Comparison of ENCODE assay signal across 1 cellular context in the genomic region with DNA sequence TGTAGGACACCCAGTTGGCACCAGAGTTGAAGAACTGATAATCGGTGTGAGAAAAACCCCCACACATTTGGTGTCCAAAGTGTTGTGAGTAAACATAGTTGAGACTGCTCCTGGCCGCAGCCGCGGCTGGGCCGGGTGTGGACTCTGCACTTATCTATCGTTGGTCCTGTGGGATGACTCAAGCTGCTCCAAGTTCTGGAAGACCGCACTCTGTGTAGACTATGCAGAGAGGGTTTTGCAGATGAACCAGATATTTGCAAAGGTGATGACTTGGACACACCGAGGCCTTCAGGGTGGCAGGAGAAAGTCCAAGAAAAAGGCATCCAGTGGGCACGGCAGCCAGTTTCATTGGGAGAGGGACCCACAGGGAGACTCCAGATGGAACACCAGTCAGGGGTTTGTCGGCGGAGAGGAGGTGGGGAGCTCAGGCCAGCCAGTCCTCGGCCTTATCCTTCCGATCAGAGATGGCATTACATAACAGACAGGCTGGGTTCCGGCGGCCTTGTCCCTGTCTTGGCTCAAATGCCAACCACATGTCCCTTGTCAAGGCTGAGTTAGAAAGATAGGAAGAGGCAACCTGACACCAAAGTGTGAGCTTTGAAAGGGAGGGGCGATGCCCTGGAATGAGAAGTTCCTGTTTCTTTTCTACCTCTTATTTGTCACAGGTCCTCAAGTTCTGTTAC.
A peak's percentile ranks its signal among the peaks of the same experiment; 100 is the strongest.
TF ChIP-seq lines count a peak whose summit lies in the region.

No MANE protein-coding gene starts in this region.

TF ChIP-seq in K562, 482 proteins besides CTCF, POLR2A, EP300 and RAD21 (continued from another document and continues in another):
- TF ChIP-seq, protein P1, sequence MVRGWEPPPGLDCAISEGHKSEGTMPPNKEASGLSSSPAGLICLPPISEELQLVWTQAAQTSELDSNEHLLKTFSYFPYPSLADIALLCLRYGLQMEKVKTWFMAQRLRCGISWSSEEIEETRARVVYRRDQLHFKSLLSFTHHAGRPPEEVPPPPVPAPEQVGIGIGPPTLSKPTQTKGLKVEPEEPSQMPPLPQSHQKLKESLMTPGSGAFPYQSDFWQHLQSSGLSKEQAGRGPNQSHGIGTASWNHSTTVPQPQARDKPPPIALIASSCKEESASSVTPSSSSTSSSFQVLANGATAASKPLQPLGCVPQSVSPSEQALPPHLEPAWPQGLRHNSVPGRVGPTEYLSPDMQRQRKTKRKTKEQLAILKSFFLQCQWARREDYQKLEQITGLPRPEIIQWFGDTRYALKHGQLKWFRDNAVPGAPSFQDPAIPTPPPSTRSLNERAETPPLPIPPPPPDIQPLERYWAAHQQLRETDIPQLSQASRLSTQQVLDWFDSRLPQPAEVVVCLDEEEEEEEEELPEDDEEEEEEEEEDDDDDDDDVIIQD (CRISPR knock-in tag; IDR thresholded peaks at IDR 0.05) = no peak
- TF ChIP-seq JUN (IDR thresholded peaks at IDR 0.05; ENCODE audit: borderline replicate concordance, low read depth, low read length) = peak; percentile 60; the same call in 1 of the 2 replicates
- no peak for TF ChIP-seq JUN (CRISPR knock-in tag; IDR thresholded peaks at IDR 0.05; ENCODE audit: borderline replicate concordance)
- TF ChIP-seq ZBTB33 (CRISPR knock-in tag; IDR thresholded peaks at IDR 0.05) = no peak
- TF ChIP-seq CTBP1 (IDR thresholded peaks at IDR 0.05; ENCODE audit: borderline replicate concordance) = peak; percentile 69
- no peak for TF ChIP-seq BRF1 (IDR thresholded peaks at IDR 0.05; ENCODE audit: borderline replicate concordance, extremely low read depth, insufficient read length)
- TF ChIP-seq XRCC4 (IDR thresholded peaks at IDR 0.05; ENCODE audit: extremely low read depth, insufficient read depth, insufficient read length) = no peak
- no peak for TF ChIP-seq RAD51 (IDR thresholded peaks at IDR 0.05; ENCODE audit: borderline replicate concordance, low read depth)
- no peak for TF ChIP-seq STAT5A (IDR thresholded peaks at IDR 0.05; ENCODE audit: borderline replicate concordance, low read length)
- TF ChIP-seq SMARCA5 (IDR thresholded peaks at IDR 0.05) = no peak
- TF ChIP-seq U2AF1 (optimal IDR thresholded peaks at IDR 0.05; ENCODE audit: low read depth, low read length) = no peak
- peak; percentile 86 for TF ChIP-seq JUND (IDR thresholded peaks at IDR 0.05; ENCODE audit: borderline replicate concordance, low read depth, low read length)
- peak; percentile 81; the same call in 2 of the 3 replicates for TF ChIP-seq JUND (tag; IDR thresholded peaks at IDR 0.05; ENCODE audit: borderline replicate concordance, low read depth, low read length)
- TF ChIP-seq PCBP1 (IDR thresholded peaks at IDR 0.05; ENCODE audit: low read depth, low read length, poor library complexity, severe bottlenecking) = no peak
- TF ChIP-seq, protein P2, sequence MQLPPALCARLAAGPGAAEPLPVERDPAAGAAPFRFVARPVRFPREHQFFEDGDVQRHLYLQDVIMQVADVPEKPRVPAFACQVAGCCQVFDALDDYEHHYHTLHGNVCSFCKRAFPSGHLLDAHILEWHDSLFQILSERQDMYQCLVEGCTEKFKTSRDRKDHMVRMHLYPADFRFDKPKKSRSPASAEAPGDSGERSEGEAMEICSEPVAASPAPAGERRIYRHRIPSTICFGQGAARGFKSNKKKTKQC (CRISPR knock-in tag; IDR thresholded peaks at IDR 0.05) = no peak
- TF ChIP-seq TFAP4 (CRISPR knock-in tag; IDR thresholded peaks at IDR 0.05; ENCODE audit: borderline replicate concordance) = peak; percentile 57; the same call in 1 of the 2 replicates
- TF ChIP-seq HINFP (tag; conservative IDR thresholded peaks at IDR 0.05; ENCODE audit: low read depth) = no peak
- no peak for TF ChIP-seq CAMTA2 (CRISPR knock-in tag; conservative IDR thresholded peaks at IDR 0.05)
- no peak for TF ChIP-seq CREB3 (tag; conservative IDR thresholded peaks at IDR 0.05; ENCODE audit: low read depth)
- TF ChIP-seq, protein P3, sequence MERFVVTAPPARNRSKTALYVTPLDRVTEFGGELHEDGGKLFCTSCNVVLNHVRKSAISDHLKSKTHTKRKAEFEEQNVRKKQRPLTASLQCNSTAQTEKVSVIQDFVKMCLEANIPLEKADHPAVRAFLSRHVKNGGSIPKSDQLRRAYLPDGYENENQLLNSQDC (CRISPR knock-in tag; IDR thresholded peaks at IDR 0.05) = no peak
- no peak; the same call in 1 of the 2 replicates for TF ChIP-seq ATF7 (IDR thresholded peaks at IDR 0.05)
- no peak for TF ChIP-seq NFXL1 (CRISPR knock-in tag; IDR thresholded peaks at IDR 0.05)
- TF ChIP-seq RBM34 (IDR thresholded peaks at IDR 0.05; ENCODE audit: borderline replicate concordance, insufficient read depth, low read length) = no peak
- TF ChIP-seq SIN3B (IDR thresholded peaks at IDR 0.05; ENCODE audit: low read depth) = no peak
- no peak; the same call in 1 of the 2 replicates for TF ChIP-seq ZNF263 (CRISPR knock-in tag; IDR thresholded peaks at IDR 0.05; ENCODE audit: borderline replicate concordance)
- no peak for TF ChIP-seq KLF6 (CRISPR knock-in tag; IDR thresholded peaks at IDR 0.05; ENCODE audit: borderline replicate concordance)
- no peak for TF ChIP-seq DACH1 (IDR thresholded peaks at IDR 0.05; ENCODE audit: partially characterized antibody)
- no peak for TF ChIP-seq POLR2H (tag; IDR thresholded peaks at IDR 0.05; ENCODE audit: low read depth)
- no peak for TF ChIP-seq NFYB (IDR thresholded peaks at IDR 0.05; ENCODE audit: extremely low read depth, insufficient read length)
- TF ChIP-seq FOS (IDR thresholded peaks at IDR 0.05; ENCODE audit: extremely low read depth, insufficient read length) = no peak
- TF ChIP-seq TCF3 (CRISPR knock-in tag; IDR thresholded peaks at IDR 0.05) = peak; percentile 64; the same call in 1 of the 2 replicates
- TF ChIP-seq CCAR2 (IDR thresholded peaks at IDR 0.05; ENCODE audit: low read depth, low read length) = no peak
- TF ChIP-seq RBM14 (IDR thresholded peaks at IDR 0.05; ENCODE audit: borderline replicate concordance, insufficient read depth, low read depth, low read length) = no peak
- no peak for TF ChIP-seq RBM22 (IDR thresholded peaks at IDR 0.05; ENCODE audit: low read depth, low read length, poor library complexity, severe bottlenecking)
- TF ChIP-seq ZNF586 (CRISPR knock-in tag; conservative IDR thresholded peaks at IDR 0.05) = no peak
- TF ChIP-seq, protein P4, sequence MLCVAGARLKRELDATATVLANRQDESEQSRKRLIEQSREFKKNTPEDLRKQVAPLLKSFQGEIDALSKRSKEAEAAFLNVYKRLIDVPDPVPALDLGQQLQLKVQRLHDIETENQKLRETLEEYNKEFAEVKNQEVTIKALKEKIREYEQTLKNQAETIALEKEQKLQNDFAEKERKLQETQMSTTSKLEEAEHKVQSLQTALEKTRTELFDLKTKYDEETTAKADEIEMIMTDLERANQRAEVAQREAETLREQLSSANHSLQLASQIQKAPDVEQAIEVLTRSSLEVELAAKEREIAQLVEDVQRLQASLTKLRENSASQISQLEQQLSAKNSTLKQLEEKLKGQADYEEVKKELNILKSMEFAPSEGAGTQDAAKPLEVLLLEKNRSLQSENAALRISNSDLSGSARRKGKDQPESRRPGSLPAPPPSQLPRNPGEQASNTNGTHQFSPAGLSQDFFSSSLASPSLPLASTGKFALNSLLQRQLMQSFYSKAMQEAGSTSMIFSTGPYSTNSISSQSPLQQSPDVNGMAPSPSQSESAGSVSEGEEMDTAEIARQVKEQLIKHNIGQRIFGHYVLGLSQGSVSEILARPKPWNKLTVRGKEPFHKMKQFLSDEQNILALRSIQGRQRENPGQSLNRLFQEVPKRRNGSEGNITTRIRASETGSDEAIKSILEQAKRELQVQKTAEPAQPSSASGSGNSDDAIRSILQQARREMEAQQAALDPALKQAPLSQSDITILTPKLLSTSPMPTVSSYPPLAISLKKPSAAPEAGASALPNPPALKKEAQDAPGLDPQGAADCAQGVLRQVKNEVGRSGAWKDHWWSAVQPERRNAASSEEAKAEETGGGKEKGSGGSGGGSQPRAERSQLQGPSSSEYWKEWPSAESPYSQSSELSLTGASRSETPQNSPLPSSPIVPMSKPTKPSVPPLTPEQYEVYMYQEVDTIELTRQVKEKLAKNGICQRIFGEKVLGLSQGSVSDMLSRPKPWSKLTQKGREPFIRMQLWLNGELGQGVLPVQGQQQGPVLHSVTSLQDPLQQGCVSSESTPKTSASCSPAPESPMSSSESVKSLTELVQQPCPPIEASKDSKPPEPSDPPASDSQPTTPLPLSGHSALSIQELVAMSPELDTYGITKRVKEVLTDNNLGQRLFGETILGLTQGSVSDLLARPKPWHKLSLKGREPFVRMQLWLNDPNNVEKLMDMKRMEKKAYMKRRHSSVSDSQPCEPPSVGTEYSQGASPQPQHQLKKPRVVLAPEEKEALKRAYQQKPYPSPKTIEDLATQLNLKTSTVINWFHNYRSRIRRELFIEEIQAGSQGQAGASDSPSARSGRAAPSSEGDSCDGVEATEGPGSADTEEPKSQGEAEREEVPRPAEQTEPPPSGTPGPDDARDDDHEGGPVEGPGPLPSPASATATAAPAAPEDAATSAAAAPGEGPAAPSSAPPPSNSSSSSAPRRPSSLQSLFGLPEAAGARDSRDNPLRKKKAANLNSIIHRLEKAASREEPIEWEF (CRISPR knock-in tag; IDR thresholded peaks at IDR 0.05) = no peak
- no peak for TF ChIP-seq SNRNP70 (optimal IDR thresholded peaks at IDR 0.05; ENCODE audit: low read depth, low read length)
- no peak for TF ChIP-seq RBBP5 (IDR thresholded peaks at IDR 0.05; ENCODE audit: borderline replicate concordance, insufficient read depth, low read length, poor library complexity, severe bottlenecking)
- TF ChIP-seq, protein P5, sequence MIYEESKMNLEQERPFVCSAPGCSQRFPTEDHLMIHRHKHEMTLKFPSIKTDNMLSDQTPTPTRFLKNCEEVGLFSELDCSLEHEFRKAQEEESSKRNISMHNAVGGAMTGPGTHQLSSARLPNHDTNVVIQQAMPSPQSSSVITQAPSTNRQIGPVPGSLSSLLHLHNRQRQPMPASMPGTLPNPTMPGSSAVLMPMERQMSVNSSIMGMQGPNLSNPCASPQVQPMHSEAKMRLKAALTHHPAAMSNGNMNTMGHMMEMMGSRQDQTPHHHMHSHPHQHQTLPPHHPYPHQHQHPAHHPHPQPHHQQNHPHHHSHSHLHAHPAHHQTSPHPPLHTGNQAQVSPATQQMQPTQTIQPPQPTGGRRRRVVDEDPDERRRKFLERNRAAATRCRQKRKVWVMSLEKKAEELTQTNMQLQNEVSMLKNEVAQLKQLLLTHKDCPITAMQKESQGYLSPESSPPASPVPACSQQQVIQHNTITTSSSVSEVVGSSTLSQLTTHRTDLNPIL (CRISPR knock-in tag; IDR thresholded peaks at IDR 0.05) = no peak
